8 cellular contexts compared by ENCODE assay signal in the genomic region with DNA sequence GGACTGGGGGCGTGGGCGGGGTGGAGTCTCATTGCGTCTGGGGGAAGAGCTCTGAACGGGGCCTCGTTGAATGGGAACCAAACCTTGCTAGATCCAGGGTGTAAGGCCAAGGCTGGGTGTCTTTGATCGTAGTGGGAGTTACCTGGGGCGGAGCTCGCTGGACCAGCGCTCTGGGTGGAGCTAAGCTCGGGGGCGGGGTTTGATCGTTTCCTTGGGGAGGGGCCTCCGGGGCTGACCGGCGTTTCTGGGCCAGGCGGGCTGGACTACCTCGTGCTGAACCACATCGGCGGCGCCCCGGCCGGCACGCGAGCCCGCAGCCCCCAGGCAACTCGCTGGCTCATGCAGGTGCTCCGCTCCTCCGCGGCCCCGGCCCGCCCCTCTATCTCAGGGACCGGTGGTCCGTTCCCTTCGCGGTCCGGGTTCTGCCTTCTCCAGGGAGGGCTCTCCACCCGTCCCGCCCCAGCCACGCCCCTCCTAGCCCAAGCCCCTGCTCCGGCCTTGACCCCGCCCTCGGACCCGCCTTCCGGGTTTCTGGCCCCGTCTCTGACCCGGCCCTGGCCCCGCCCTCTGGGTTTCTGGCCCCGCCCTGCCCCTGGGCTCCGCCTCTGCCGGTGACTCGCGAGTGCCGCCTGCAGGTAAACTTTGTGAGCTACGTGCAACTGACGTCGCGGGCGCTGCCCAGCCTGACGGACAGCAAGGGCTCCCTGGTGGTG. TPM values are rescaled to one million over a fixed set of nuclear protein-coding genes. Genes with fewer than 3 reads are reported as not detected.
DNase-seq lines count a peak whose midpoint lies in the region; ATAC-seq, FAIRE-seq and TF ChIP-seq lines count a peak whose summit lies in the region.

No MANE protein-coding gene starts in this region.

- peaks cover 8% of the 10 kb centered on the region for H3K36me3 Mint-ChIP-seq in activated naive CD4-positive, alpha-beta T cell treated with anti-CD3 and anti-CD28 coated beads, Interleukin-2, amount 50 U/mL, for 24 hours
- peaks cover 2% of the 10 kb centered on the region for H3K36me3 Mint-ChIP-seq in osteocyte (ENCODE audit: unreplicated experiment)

- intact Hi-C loops in Right ventricle myocardium inferior (cut with DNase I), result no loop called here

- DNase-seq in EL (peak; percentile 95), H54 (ENCODE audit: insufficient read length, low spot score) (peak; percentile 95), MG63 (peak; percentile 89), SK-N-MC (ENCODE audit: low read depth, low spot score) (peak; percentile 37), Right ventricle myocardium inferior (ENCODE audit: missing footprints) (peak; percentile 99), osteocyte (ENCODE audit: extremely low spot score, unreplicated experiment) (peak; percentile 99)

- H3K4me1 ChIP-seq in thymus (ENCODE audit: control insufficient read depth, insufficient read depth, low read length), result peaks cover 18% of the 10 kb centered on the region

- H3K27ac ChIP-seq in SK-N-MC (0 out of 2 replicates have a peak overlapping the region, but pooled peaks have one; percentile 6), thymus (ENCODE audit: low read depth) (peak overlapping the region; percentile 90)

- TF ChIP-seq POLR2A in H54 (IDR thresholded peaks at IDR 0.05; ENCODE audit: low read depth, low read length), result no peak

- no peak overlapping the region for H3K27ac Mint-ChIP-seq in activated naive CD4-positive, alpha-beta T cell treated with anti-CD3 and anti-CD28 coated beads, Interleukin-2, amount 50 U/mL, for 24 hours
- H3K27ac Mint-ChIP-seq in osteocyte (ENCODE audit: unreplicated experiment), result peak overlapping the region; percentile 59

- peak overlapping the region; percentile 49 for H3K9ac ChIP-seq in SK-N-MC (ENCODE audit: insufficient read length)

- peak overlapping the region; percentile 56 for H3K4me3 ChIP-seq in MG63
- H3K4me3 ChIP-seq in SK-N-MC, result peak overlapping the region; percentile 87
- peak overlapping the region; percentile 72 for H3K4me3 ChIP-seq in thymus (ENCODE audit: low read length)

- no peaks in the 10 kb centered on the region for H3K9me3 Mint-ChIP-seq in activated naive CD4-positive, alpha-beta T cell treated with anti-CD3 and anti-CD28 coated beads, Interleukin-2, amount 50 U/mL, for 24 hours
- H3K9me3 Mint-ChIP-seq in osteocyte (ENCODE audit: unreplicated experiment), result no peaks in the 10 kb centered on the region

- H3K4me3 Mint-ChIP-seq in activated naive CD4-positive, alpha-beta T cell treated with anti-CD3 and anti-CD28 coated beads, Interleukin-2, amount 50 U/mL, for 24 hours, result peak overlapping the region; percentile 84
- peak overlapping the region; percentile 79 for H3K4me3 Mint-ChIP-seq in osteocyte (ENCODE audit: unreplicated experiment)

- ATAC-seq in Right ventricle myocardium inferior, result peak; percentile 87

- peaks cover 16% of the 10 kb centered on the region for H3K36me3 ChIP-seq in MG63
- H3K36me3 ChIP-seq in SK-N-MC (ENCODE audit: insufficient read depth, low read length), result peaks cover 12% of the 10 kb centered on the region
- H3K36me3 ChIP-seq in thymus (ENCODE audit: control insufficient read depth, insufficient read depth), result peaks cover 7% of the 10 kb centered on the region

- no peaks in the 10 kb centered on the region for H3K27me3 Mint-ChIP-seq in activated naive CD4-positive, alpha-beta T cell treated with anti-CD3 and anti-CD28 coated beads, Interleukin-2, amount 50 U/mL, for 24 hours
- H3K27me3 Mint-ChIP-seq in osteocyte (ENCODE audit: unreplicated experiment), result no peaks in the 10 kb centered on the region

- H3K9me3 ChIP-seq in MG63 (no peaks in the 10 kb centered on the region), SK-N-MC (ENCODE audit: low read depth, low read length) (no peaks in the 10 kb centered on the region), thymus (ENCODE audit: control insufficient read depth) (no peaks in the 10 kb centered on the region)

- H3K4me1 Mint-ChIP-seq in activated naive CD4-positive, alpha-beta T cell treated with anti-CD3 and anti-CD28 coated beads, Interleukin-2, amount 50 U/mL, for 24 hours, result peaks cover 21% of the 10 kb centered on the region
- H3K4me1 Mint-ChIP-seq in osteocyte (ENCODE audit: unreplicated experiment), result peaks cover 23% of the 10 kb centered on the region

- under 1% methylated on average over 59 of the region's 59 CpGs for WGBS in thymus

- FAIRE-seq in H54 (lab: Jason Lieb, UNC), result no peak

- H3K27me3 ChIP-seq in MG63 (no peaks in the 10 kb centered on the region), thymus (ENCODE audit: control insufficient read depth, insufficient read depth) (no peaks in the 10 kb centered on the region)

- TF ChIP-seq CTCF in osteocyte (IDR thresholded peaks at IDR 0.05), result peak; percentile 87

RNA-seq across cellular contexts. Expression of a gene that starts 3.3 kb away (rescaled TPM):
- total RNA-seq in MG63 (2014; rRNA removed; shearing (Covaris generic); ENCODE audit: low replicate concordance), result 562 and 599 TPM in 2 replicates
- total RNA-seq in Right ventricle myocardium inferior (435 TPM), osteocyte (716 and 728 TPM in 2 replicates)
- polyA plus RNA-seq in thymus, result 1,924 TPM

RNA-seq across cellular contexts. Expression of a gene that starts 6.0 kb away (rescaled TPM):
- total RNA-seq in MG63 (2014; rRNA removed; shearing (Covaris generic); ENCODE audit: low replicate concordance), result 3.6 and 5.8 TPM in 2 replicates
- 3.9 TPM for total RNA-seq in Right ventricle myocardium inferior
- total RNA-seq in osteocyte, result 9.7 and 10.7 TPM in 2 replicates
- 6.5 TPM for polyA plus RNA-seq in thymus

RNA-seq across cellular contexts. Expression of a gene that starts 6.5 kb away (rescaled TPM):
- 21.8 and 75.4 TPM in 2 replicates for total RNA-seq in MG63 (2014; rRNA removed; shearing (Covaris generic); ENCODE audit: low replicate concordance)
- total RNA-seq in Right ventricle myocardium inferior, result 172 TPM
- 59.1 and 60.7 TPM in 2 replicates for total RNA-seq in osteocyte
- polyA plus RNA-seq in thymus, result 67.6 TPM

RNA-seq across cellular contexts. Expression of a gene that starts 33.1 kb away (rescaled TPM):
- 45.3 and 79.2 TPM in 2 replicates for total RNA-seq in MG63 (2014; rRNA removed; shearing (Covaris generic); ENCODE audit: low replicate concordance)
- total RNA-seq in Right ventricle myocardium inferior, result 98.1 TPM
- total RNA-seq in osteocyte, result 90.3 and 93.9 TPM in 2 replicates
- 37.7 TPM for polyA plus RNA-seq in thymus

RNA-seq across cellular contexts. Expression of a gene that starts 33.6 kb away (rescaled TPM):
- not detected in 2 replicates for total RNA-seq in MG63 (2014; rRNA removed; shearing (Covaris generic); ENCODE audit: low replicate concordance)
- not detected for total RNA-seq in Right ventricle myocardium inferior
- not detected in 2 replicates for total RNA-seq in osteocyte
- polyA plus RNA-seq in thymus, result 0.05 TPM

Comparison
In these comparisons a context has a peak if more than half of its experiments do, and no peak if none do; other contexts are left out.
1. Peak in every context shown above with its lines: DNase-seq, ATAC-seq, H3K4me3 ChIP-seq and H3K27ac ChIP-seq.
2. DNase-seq: peak in every context shown above with its lines; median percentile 99 in Right ventricle myocardium inferior; 99 in osteocyte; 95 in EL; 95 in H54; 89 in MG63; 37 in SK-N-MC.